ENCODE assay signal across 25 cellular contexts in the genomic region with DNA sequence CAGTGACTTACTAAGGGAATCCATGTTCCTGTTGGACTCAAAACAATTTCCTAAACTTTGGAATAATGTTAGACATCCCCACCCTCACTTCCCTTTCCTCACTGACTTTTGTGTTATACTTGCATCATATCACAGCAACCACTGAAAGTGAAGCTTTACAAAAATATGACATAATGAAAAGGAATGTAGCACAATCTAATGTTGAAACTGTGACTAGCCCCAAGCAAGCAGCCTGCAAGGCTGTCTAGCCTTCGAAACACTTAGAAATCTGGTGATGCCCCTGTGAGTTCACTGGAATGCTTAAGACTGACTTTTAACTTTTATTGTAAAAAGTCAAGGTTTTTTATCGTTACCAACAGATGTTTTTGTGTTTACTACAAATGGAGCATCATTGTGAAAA.
DNase-seq lines count a peak whose midpoint lies in the region; ATAC-seq and TF ChIP-seq lines count a peak whose summit lies in the region.
"Had no signal": no experiment of that assay in that cellular context is flagged by ENCODE, and none has a peak within 500 bp of the region (broad histone marks: within the 10 kb centered on the region; RNA-seq: fewer than 3 reads in every experiment).

No MANE protein-coding gene starts in this region.

- POLR2A ChIA-PET in MCF 10A (lab: Yijun Ruan, JAX), result interaction anchor here (1.4 kb wide), 1 partner anchor 13 kb away, joined by 3 read pairs; no protein-coding TSS in a partner anchor

- no peak overlapping the region for H3K9ac ChIP-seq in mammary epithelial cell (ENCODE audit: insufficient read depth, low read length)
- H3K9ac ChIP-seq in adipocyte (ENCODE audit: low read length), result peak overlapping the region; percentile 10

- dilution Hi-C loops in mammary epithelial cell (cut with HindIII; ENCODE audit: low sequenced_read_pairs), result no loop called here

- WGBS in mammary epithelial cell (ENCODE audit: low coverage, missing lambda C conversion rate), result 32% methylated on average over 2 of the region's 2 CpGs

- peaks cover 19% of the 10 kb centered on the region for H3K4me1 Mint-ChIP-seq in MCF 10A (ENCODE audit: insufficient read depth, unreplicated experiment)
- H3K4me1 Mint-ChIP-seq: naive thymus-derived CD8-positive, alpha-beta T cell had no signal

- H3K4me3 Mint-ChIP-seq in MCF 10A (ENCODE audit: unreplicated experiment), result peak overlapping the region; percentile 17
- H3K4me3 Mint-ChIP-seq: activated naive CD4-positive, alpha-beta T cell treated with anti-CD3 and anti-CD28 coated beads for 36 hours; naive thymus-derived CD8-positive, alpha-beta T cell had no signal

- DNase-seq in MCF 10A (ENCODE audit: unreplicated experiment) (peak; percentile 68), mammary epithelial cell (no peak), adipocyte (ENCODE audit: low read depth) (peak; percentile 81), fibroblast of the conjunctiva (ENCODE audit: low read depth) (peak; percentile 75), NCI-H1092 treated with DMSO at 0.1 percent for 48 hours (lab: John Stamatoyannopoulos, UW) (no peak), SKM-1 treated with dmso at 0.1 percent for 144 hours (lab: John Stamatoyannopoulos, UW; ENCODE audit: unreplicated experiment) (no peak)
- DNase-seq: 8988T; activated CD4-positive, alpha-beta T cell treated with anti-CD3 and anti-CD28 coated beads for 1 hour; activated CD8-positive, alpha-beta memory T cell treated with anti-CD3 and anti-CD28 coated beads, Interleukin-2, amount 50 U/mL, for 48 hours; activated naive CD4-positive, alpha-beta T cell treated with anti-CD3 and anti-CD28 coated beads for 36 hours; effector CD4-positive, alpha-beta T cell; naive thymus-derived CD8-positive, alpha-beta T cell; NCI-H187; NCI-H446 treated with DMSO at 0.1 percent for 48 hours; SHP77 treated with DMSO at 0.1 percent for 48 hours; stimulated activated naive CD4-positive, alpha-beta T cell; T-helper 9 cell; upper lobe of left lung had no signal

- BruUV-seq in MCF 10A (replicated peaks; lab: Mats Ljungman, UMichigan), result no TSS peak
- BruUV-seq in mammary epithelial cell (replicated peaks; lab: Mats Ljungman, UMichigan), result no TSS peak

- CTCF ChIA-PET in MCF 10A (lab: Yijun Ruan, JAX) (no interaction called here), mammary epithelial cell (lab: Charles Lee; ENCODE audit: low non-redundant PET) (no interaction called here)

- H3K27ac ChIP-seq in mammary epithelial cell (ENCODE audit: insufficient read depth, low read depth, low read length), result no peak overlapping the region
- H3K27ac ChIP-seq: cardiac muscle cell, gastroesophageal sphincter, prostate gland, upper lobe of left lung had no signal

- intact Hi-C loops in MCF 10A (cut with micrococcal nuclease), result no loop called here
- intact Hi-C loops in mammary epithelial cell (cut with micrococcal nuclease), result no loop called here

- no peaks in the 10 kb centered on the region for H3K36me3 Mint-ChIP-seq in MCF 10A (ENCODE audit: insufficient read depth, unreplicated experiment)

- no peaks in the 10 kb centered on the region for H3K27me3 Mint-ChIP-seq in MCF 10A (ENCODE audit: insufficient read depth, unreplicated experiment)
- H3K27me3 Mint-ChIP-seq: naive thymus-derived CD8-positive, alpha-beta T cell had no signal

- H3K27me3 ChIP-seq in mammary epithelial cell (ENCODE audit: insufficient read depth, low read length), result no peaks in the 10 kb centered on the region
- no peaks in the 10 kb centered on the region for H3K27me3 ChIP-seq in adipocyte (replicated peaks; ENCODE audit: control insufficient read depth, insufficient read depth, low read length)
- H3K27me3 ChIP-seq: cardiac muscle cell, gastroesophageal sphincter, upper lobe of left lung had no signal

- TF ChIP-seq CTCF in MCF 10A (IDR thresholded peaks at IDR 0.05; ENCODE audit: unreplicated experiment), result no peak
- no peak for TF ChIP-seq CTCF in mammary epithelial cell (conservative IDR thresholded peaks at IDR 0.05 in 1 of 2, IDR thresholded peaks at IDR 0.05 in 1 of 2; ENCODE audit: extremely low read depth in 1 of 2, insufficient read depth in 1 of 2, low read depth in 1 of 2, low read length in 2 of 2)

- no peaks in the 10 kb centered on the region for H4K20me1 ChIP-seq in mammary epithelial cell (ENCODE audit: insufficient read depth, low read length)

- H3K4me2 ChIP-seq in mammary epithelial cell (ENCODE audit: insufficient read depth, low read depth, low read length), result no peak overlapping the region

- no peaks in the 10 kb centered on the region for H3K36me3 ChIP-seq in mammary epithelial cell (ENCODE audit: insufficient read depth, low read length)
- no peaks in the 10 kb centered on the region for H3K36me3 ChIP-seq in adipocyte (ENCODE audit: control insufficient read depth, insufficient read depth, low read length, severe bottlenecking)
- H3K36me3 ChIP-seq: cardiac muscle cell, gastroesophageal sphincter, prostate gland, upper lobe of left lung had no signal

- H3K9me3 Mint-ChIP-seq in MCF 10A (ENCODE audit: unreplicated experiment), result no peaks in the 10 kb centered on the region

- in situ Hi-C loops in mammary epithelial cell (cut with MboI; ENCODE audit: low sequenced_read_pairs in 2 of 2), result no loop called here

- H3K4me1 ChIP-seq in mammary epithelial cell (ENCODE audit: insufficient read depth, low read length) (no peaks in the 10 kb centered on the region), adipocyte (ENCODE audit: control insufficient read depth, insufficient read depth, low read length) (peaks cover 16% of the 10 kb centered on the region)
- H3K4me1 ChIP-seq: prostate gland, upper lobe of left lung had no signal

- H3K9me3 ChIP-seq in mammary epithelial cell (replicated peaks; ENCODE audit: insufficient read depth, low read length), result no peaks in the 10 kb centered on the region
- H3K9me3 ChIP-seq in adipocyte (ENCODE audit: control insufficient read depth, low read length), result no peaks in the 10 kb centered on the region
- H3K9me3 ChIP-seq: gastroesophageal sphincter, prostate gland, upper lobe of left lung had no signal

- ATAC-seq in HG03139 (IDR thresholded peaks at IDR 0.05; ENCODE audit: unreplicated experiment) (no peak), GM21381 (IDR thresholded peaks at IDR 0.05; ENCODE audit: unreplicated experiment) (no peak)
- ATAC-seq: gastroesophageal sphincter; GM12878; naive thymus-derived CD8-positive, alpha-beta T cell had no signal

- H2AFZ ChIP-seq in mammary epithelial cell (ENCODE audit: low read depth, low read length), result no peak overlapping the region

- H3K79me2 ChIP-seq in mammary epithelial cell (ENCODE audit: insufficient read depth, low read length), result no peaks in the 10 kb centered on the region

- H3K4me3 ChIP-seq in mammary epithelial cell (replicated peaks in 1 of 3; ENCODE audit: insufficient read depth in 1 of 3, low read depth in 2 of 3, low read length in 3 of 3), result no peak overlapping the region
- H3K4me3 ChIP-seq in adipocyte (ENCODE audit: low read length), result peak overlapping the region; percentile 44
- H3K4me3 ChIP-seq: cardiac muscle cell, gastroesophageal sphincter, GM12878, lung, prostate gland, upper lobe of left lung had no signal

- peak overlapping the region; percentile 59 for H3K27ac Mint-ChIP-seq in MCF 10A (ENCODE audit: low read depth, unreplicated experiment)
- H3K27ac Mint-ChIP-seq: activated naive CD4-positive, alpha-beta T cell treated with anti-CD3 and anti-CD28 coated beads for 36 hours; naive thymus-derived CD8-positive, alpha-beta T cell had no signal

Comparison
In these comparisons a context has a peak if more than half of its experiments do, and no peak if none do; other contexts are left out.
1. DNase-seq: peak in MCF 10A (single experiment), adipocyte (single experiment) and fibroblast of the conjunctiva (single experiment); none in mammary epithelial cell (single experiment), NCI-H1092 treated with DMSO at 0.1 percent for 48 hours (single experiment) and SKM-1 treated with dmso at 0.1 percent for 144 hours (single experiment).